Comparison of ENCODE assay signal across 1 cellular context in genomic region chr15:73927003-73927475, GRCh38.
A peak's percentile ranks its signal among the peaks of the same experiment; 100 is the strongest.
TF ChIP-seq lines count a peak whose summit lies in the region.

No MANE protein-coding gene starts in this region.

TF ChIP-seq in HEK293, 187 proteins besides CTCF, POLR2A, EP300 and RAD21 (continued from another document):
- TF ChIP-seq ZNF10 (tag by site-specific recombination; IDR thresholded peaks at IDR 0.05) (0 out of 2 replicates have a peak, but pooled peaks have one; percentile 27), ZNF140 (tag by site-specific recombination; IDR thresholded peaks at IDR 0.05) (no peak), ZNF311 (tag by site-specific recombination; IDR thresholded peaks at IDR 0.05; ENCODE audit: borderline replicate concordance) (no peak), ZNF423 (tag by site-specific recombination; IDR thresholded peaks at IDR 0.05) (no peak), ZNF433 (tag by site-specific recombination; IDR thresholded peaks at IDR 0.05; ENCODE audit: low read depth) (no peak), KLF1 (tag by site-specific recombination; IDR thresholded peaks at IDR 0.05) (no peak), ZNF658 (tag by site-specific recombination; IDR thresholded peaks at IDR 0.05) (no peak), ZNF341 (tag by site-specific recombination; IDR thresholded peaks at IDR 0.05; ENCODE audit: low read depth) (no peak), ZNF169 (tag by site-specific recombination; IDR thresholded peaks at IDR 0.05) (no peak), ZNF843 (tag by site-specific recombination; IDR thresholded peaks at IDR 0.05) (no peak), EGR2 (tag by site-specific recombination; IDR thresholded peaks at IDR 0.05; ENCODE audit: low read depth) (peak; percentile 42), ZNF391 (tag by site-specific recombination; IDR thresholded peaks at IDR 0.05; ENCODE audit: borderline replicate concordance, low read depth) (no peak), ZNF654 (tag by site-specific recombination; IDR thresholded peaks at IDR 0.05; ENCODE audit: low read depth) (no peak), ZNF266 (tag by site-specific recombination; IDR thresholded peaks at IDR 0.05; ENCODE audit: low read depth) (no peak), ZNF677 (tag by site-specific recombination; IDR thresholded peaks at IDR 0.05) (no peak; the same call in 1 of the 2 replicates), ZNF670 (tag by site-specific recombination; IDR thresholded peaks at IDR 0.05; ENCODE audit: low read depth) (no peak), ZNF132 (tag by site-specific recombination; IDR thresholded peaks at IDR 0.05; ENCODE audit: borderline replicate concordance) (no peak), ZNF660 (tag by site-specific recombination; IDR thresholded peaks at IDR 0.05) (no peak), OVOL3 (tag by site-specific recombination; IDR thresholded peaks at IDR 0.05) (no peak), GLIS1 (tag by site-specific recombination; IDR thresholded peaks at IDR 0.05) (peak; percentile 19), ZNF221 (tag by site-specific recombination; IDR thresholded peaks at IDR 0.05; ENCODE audit: borderline replicate concordance) (no peak), ZNF76 (tag by site-specific recombination; IDR thresholded peaks at IDR 0.05; ENCODE audit: borderline replicate concordance, low read depth) (no peak), ZNF280C (tag by site-specific recombination; IDR thresholded peaks at IDR 0.05) (no peak), ZNF202 (tag by site-specific recombination; IDR thresholded peaks at IDR 0.05; ENCODE audit: borderline replicate concordance) (no peak), ZNF571 (tag by site-specific recombination; IDR thresholded peaks at IDR 0.05) (no peak), ZBTB26 (tag by site-specific recombination; optimal IDR thresholded peaks at IDR 0.05) (peak; percentile 93), ZNF626 (tag by site-specific recombination; IDR thresholded peaks at IDR 0.05) (no peak)
